ENCODE assay signal across 22 cellular contexts in genomic region chr1:222225171-222225570, GRCh38.
"Had no signal": no experiment of that assay in that cellular context is flagged by ENCODE, and none has a peak within 500 bp of the region (broad histone marks: within the 10 kb centered on the region; RNA-seq: fewer than 3 reads in every experiment).

No MANE protein-coding gene starts in this region.

- H3K27ac ChIP-seq: colonic mucosa, epithelial cell of prostate, upper lobe of left lung, WERI-Rb-1 had no signal

- DNase-seq: activated CD4-positive, alpha-beta T cell treated with anti-CD3 and anti-CD28 coated beads, Interleukin-2, amount 10 ng/mL, durations not matched to agents 7 days and 5 days; activated CD4-positive, CD25-positive, alpha-beta regulatory T cell treated with anti-CD3 and anti-CD28 coated beads, Interleukin-2, amount 50 U/mL, for 72 hours; activated CD8-positive, alpha-beta memory T cell treated with anti-CD3 and anti-CD28 coated beads, Interleukin-2, amount 10 ng/mL, durations not matched to agents 7 days and 5 days; activated CD8-positive, alpha-beta T cell treated with anti-CD3 and anti-CD28 coated beads for 36 hours; activated gamma-delta T cell; activated naive CD4-positive, alpha-beta T cell treated with anti-CD3 and anti-CD28 coated beads, Interleukin-2, amount 50 U/mL, for 16 hours; activated naive CD8-positive, alpha-beta T cell treated with anti-CD3 and anti-CD28 coated beads, Interleukin-2, amount 50 U/mL, for 24 hours; activated T-cell treated with anti-CD3 and anti-CD28 coated beads for 4 hours; aorta; colonic mucosa; endodermal cell; naive thymus-derived CD4-positive, alpha-beta T cell; retina; spleen; stimulated activated CD4-positive, alpha-beta T cell treated with anti-CD3 and anti-CD28 coated beads, Interleukin-4, amount 100 ng/mL, for 24 hours; stimulated activated naive CD8-positive, alpha-beta T cell treated with anti-CD3 and anti-CD28 coated beads, Interleukin-15, Interleukin-2, amounts not matched to agents 100 U/mL and 50 U/mL, for 24 hours; T-cell; upper lobe of left lung; WERI-Rb-1 had no signal

- H3K4me3 ChIP-seq: colonic mucosa, lung, spleen, upper lobe of left lung had no signal

- H3K9me3 ChIP-seq: colonic mucosa, upper lobe of left lung had no signal

- H3K27me3 ChIP-seq: colonic mucosa, spleen, upper lobe of left lung had no signal

- H3K36me3 ChIP-seq: colonic mucosa, spleen, upper lobe of left lung, WERI-Rb-1 had no signal

- H3K4me1 ChIP-seq: colonic mucosa, upper lobe of left lung had no signal

- ATAC-seq: activated CD8-positive, alpha-beta memory T cell treated with anti-CD3 and anti-CD28 coated beads, Interleukin-2, amount 10 ng/mL, durations not matched to agents 7 days and 5 days; activated CD8-positive, alpha-beta T cell treated with anti-CD3 and anti-CD28 coated beads for 36 hours; activated naive CD8-positive, alpha-beta T cell treated with anti-CD3 and anti-CD28 coated beads, Interleukin-2, amount 50 U/mL, for 24 hours; left lobe of liver; naive thymus-derived CD4-positive, alpha-beta T cell; stimulated activated naive CD8-positive, alpha-beta T cell treated with anti-CD3 and anti-CD28 coated beads, Interleukin-15, Interleukin-2, amounts not matched to agents 100 U/mL and 50 U/mL, for 24 hours; T-cell had no signal
